Comparison of ENCODE assay signal across 1 cellular context in genomic region chr7:124399941-124400340, GRCh38.
TF ChIP-seq lines count a peak whose summit lies in the region.

No MANE protein-coding gene starts in this region.

TF ChIP-seq in GM12878, 131 proteins besides CTCF, POLR2A, EP300 and RAD21 (continued from another document):
- TF ChIP-seq RELB (IDR thresholded peaks at IDR 0.05; ENCODE audit: low read depth): 0 out of 2 replicates have a peak, but pooled peaks have one; percentile 26
- no peak for TF ChIP-seq RELA (IDR thresholded peaks at IDR 0.05; ENCODE audit: borderline replicate concordance, partially characterized antibody)
